ENCODE assay signal across 15 cellular contexts in genomic region chr15:52745326-52746161, GRCh38. TPM values are rescaled to one million over a fixed set of nuclear protein-coding genes. Genes with fewer than 3 reads are reported as not detected.
DNase-seq lines count a peak whose midpoint lies in the region; ATAC-seq and TF ChIP-seq lines count a peak whose summit lies in the region.
"Had no signal": no experiment of that assay in that cellular context is flagged by ENCODE, and none has a peak within 500 bp of the region (broad histone marks: within the 10 kb centered on the region; RNA-seq: fewer than 3 reads in every experiment).

No MANE protein-coding gene starts in this region.

- H3K36me3 ChIP-seq in HUES48 (ENCODE audit: control insufficient read depth, insufficient read depth, low read length), result no peaks in the 10 kb centered on the region
- H3K36me3 ChIP-seq: BE2C, HAP-1 had no signal

- peak overlapping the region; percentile 7 for H3K27ac Mint-ChIP-seq in progenitor cell of endocrine pancreas
- H3K27ac Mint-ChIP-seq: CD8-positive, alpha-beta T cell had no signal

- H3K9ac ChIP-seq in HUES48 (ENCODE audit: low read depth, low read length), result peak overlapping the region; percentile 32

- H3K4me3 ChIP-seq in HUES48 (ENCODE audit: low read depth, low read length), result peak overlapping the region; percentile 24
- H3K4me3 ChIP-seq: HAP-1, SK-N-MC had no signal

- DNase-seq in NCI-H2171 treated with DMSO at 0.1 percent for 48 hours (lab: John Stamatoyannopoulos, UW) (peak; percentile 61), iPS DF 19.7 (ENCODE audit: low read depth, low spot score) (peak; percentile 99), progenitor cell of endocrine pancreas (ENCODE audit: low spot score, unreplicated experiment) (no peak), KG1 (lab: John Stamatoyannopoulos, UW) (no peak), SIG-M5 (lab: John Stamatoyannopoulos, UW) (no peak)
- DNase-seq: BE2C; CD8-positive, alpha-beta T cell; DND-41; NCI-H1092; NCI-H524; T-helper 1 cell had no signal

- peaks cover 8% of the 10 kb centered on the region for H3K36me3 Mint-ChIP-seq in progenitor cell of endocrine pancreas (ENCODE audit: insufficient read depth)
- H3K36me3 Mint-ChIP-seq: CD8-positive, alpha-beta T cell had no signal

- H3K27me3 ChIP-seq in HUES48 (ENCODE audit: control insufficient read depth, insufficient read depth, low read length), result no peaks in the 10 kb centered on the region

- no peak for TF ChIP-seq CTCF in progenitor cell of endocrine pancreas (IDR thresholded peaks at IDR 0.05; ENCODE audit: unreplicated experiment)

- no peak overlapping the region for H3K4me3 Mint-ChIP-seq in progenitor cell of endocrine pancreas (ENCODE audit: low read depth)
- H3K4me3 Mint-ChIP-seq: CD8-positive, alpha-beta T cell had no signal

- H3K27ac ChIP-seq in HUES48 (ENCODE audit: low read depth, low read length), result peak overlapping the region; percentile 63
- H3K27ac ChIP-seq: SK-N-MC had no signal

- peaks cover 8% of the 10 kb centered on the region for H3K4me1 Mint-ChIP-seq in progenitor cell of endocrine pancreas (ENCODE audit: low read depth)

- peaks cover 28% of the 10 kb centered on the region for H3K4me1 ChIP-seq in HUES48 (ENCODE audit: control insufficient read depth, insufficient read depth, low read length)
- H3K4me1 ChIP-seq: BE2C, HAP-1 had no signal

- peaks cover 5% of the 10 kb centered on the region for H3K9me3 Mint-ChIP-seq in progenitor cell of endocrine pancreas (ENCODE audit: low read depth)
- H3K9me3 Mint-ChIP-seq: CD8-positive, alpha-beta T cell had no signal

- no peaks in the 10 kb centered on the region for H3K27me3 Mint-ChIP-seq in progenitor cell of endocrine pancreas

- H3K9me3 ChIP-seq in HUES48 (ENCODE audit: control insufficient read depth, insufficient read depth, low read length), result no peaks in the 10 kb centered on the region
- H3K9me3 ChIP-seq: BE2C, HAP-1 had no signal

- no peak for ATAC-seq in GM21381 (IDR thresholded peaks at IDR 0.05; ENCODE audit: unreplicated experiment)
- ATAC-seq: CD8-positive, alpha-beta T cell had no signal

RNA-seq across cellular contexts. Expression of gene ONECUT1, which starts 44.6 kb away (rescaled TPM):
- total RNA-seq in progenitor cell of endocrine pancreas, result 304 and 341 TPM in 2 replicates
- total RNA-seq: CD8-positive, alpha-beta T cell had no signal

Comparison
In these comparisons a context has a peak if more than half of its experiments do, and no peak if none do; other contexts are left out.
1. DNase-seq: peak in NCI-H2171 treated with DMSO at 0.1 percent for 48 hours (single experiment) and iPS DF 19.7 (single experiment); none in progenitor cell of endocrine pancreas (single experiment), KG1 (single experiment) and SIG-M5 (single experiment).